In the genomic region with DNA sequence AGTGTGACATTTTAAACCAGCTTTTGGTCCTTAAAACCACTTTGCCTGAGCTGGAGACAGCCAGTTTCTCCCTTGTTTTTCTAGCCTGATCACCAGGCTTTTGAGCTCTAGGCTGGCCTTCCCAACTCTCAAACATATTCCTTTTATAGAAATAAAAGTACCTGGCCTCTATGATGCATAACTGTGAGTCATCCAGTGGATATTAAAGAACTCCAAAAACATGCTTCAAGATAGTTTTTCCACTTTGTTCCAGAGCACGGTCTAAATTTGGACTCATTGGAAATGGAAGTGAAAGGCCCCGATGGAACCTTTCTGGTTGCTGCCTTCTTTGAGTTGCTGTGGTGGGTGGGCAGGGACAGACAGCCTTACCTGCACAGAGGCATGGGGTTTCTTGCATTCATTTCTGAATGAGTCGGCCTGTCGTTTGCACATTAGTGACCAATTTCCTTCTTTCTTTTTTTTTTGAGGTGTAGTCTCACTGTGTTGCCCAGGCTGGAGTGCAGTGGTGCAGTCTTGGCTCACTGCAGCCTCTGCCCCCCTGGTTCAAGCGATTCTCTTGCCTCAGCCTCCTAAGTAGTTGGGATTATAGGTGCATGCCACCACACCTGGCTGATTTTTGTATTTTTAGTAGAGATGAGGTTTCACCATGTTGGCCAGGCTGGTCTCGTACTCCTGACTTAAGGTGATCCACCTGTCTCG, we compare ENCODE assay signal across 10 cellular contexts. TPM values are rescaled to one million over a fixed set of nuclear protein-coding genes. Genes with fewer than 3 reads are reported as not detected.
DNase-seq lines count a peak whose midpoint lies in the region; ATAC-seq and TF ChIP-seq lines count a peak whose summit lies in the region.
"Had no signal": no experiment of that assay in that cellular context is flagged by ENCODE, and none has a peak within 500 bp of the region (broad histone marks: within the 10 kb centered on the region; RNA-seq: fewer than 3 reads in every experiment).

No MANE protein-coding gene starts in this region.

- DNase-seq in EL: peak; percentile 75
- DNase-seq in RWPE1 (ENCODE audit: low spot score): peak; percentile 69
- DNase-seq in fibroblast of lung (ENCODE audit: low read depth in 2 of 2): peak; percentile 84 to 89
- no peak for DNase-seq in gastrocnemius medialis
- no peak for DNase-seq in hypothalamus (lab: John Stamatoyannopoulos, UW)
- DNase-seq in activated CD4-positive, alpha-beta T cell treated with anti-CD3 and anti-CD28 coated beads, Interleukin-2, amount 10 ng/mL, durations not matched to agents 24 days and 14 days: no peak
- no peak for DNase-seq in COR-L47 (lab: John Stamatoyannopoulos, UW)
- DNase-seq: activated CD8-positive, alpha-beta memory T cell treated with anti-CD3 and anti-CD28 coated beads for 24 hours; stimulated activated CD4-positive, alpha-beta T cell treated with anti-CD3 and anti-CD28 coated beads, Interleukin-2, amount 100 ng/mL, for 48 hours had no signal

- H3K4me3 ChIP-seq in fibroblast of lung (replicated peaks in 1 of 4; ENCODE audit: control extremely low read depth in 1 of 4, insufficient read depth in 1 of 4, low read depth in 3 of 4, low read length in 4 of 4) (peak overlapping the region in 2 of 4 experiments; percentile 2 to 3), gastrocnemius medialis (no peak overlapping the region)

- no peaks in the 10 kb centered on the region for H3K4me1 Mint-ChIP-seq in activated CD4-positive, alpha-beta T cell treated with anti-CD3 and anti-CD28 coated beads, Interleukin-2, amount 10 ng/mL, durations not matched to agents 24 days and 14 days

- TF ChIP-seq CTCF in RWPE1 (conservative IDR thresholded peaks at IDR 0.05; ENCODE audit: low read depth) (no peak), fibroblast of lung (conservative IDR thresholded peaks at IDR 0.05 in 1 of 2, IDR thresholded peaks at IDR 0.05 in 1 of 2; ENCODE audit: low read depth in 1 of 2, low read length in 2 of 2) (no peak), gastrocnemius medialis (IDR thresholded peaks at IDR 0.05 in 4 of 5, conservative IDR thresholded peaks at IDR 0.05 in 1 of 5) (no peak)

- H3K36me3 ChIP-seq in fibroblast of lung (ENCODE audit: control insufficient read depth, insufficient read depth, low read length) (no peaks in the 10 kb centered on the region), gastrocnemius medialis (no peaks in the 10 kb centered on the region)

- H3K27ac ChIP-seq in RWPE1 (peak overlapping the region; percentile 96), fibroblast of lung (ENCODE audit: insufficient read depth, low read length) (peak overlapping the region; percentile 86), gastrocnemius medialis (peak overlapping the region; percentile 60 to 74 (median 71))

- peaks cover 3% of the 10 kb centered on the region for H3K27me3 Mint-ChIP-seq in activated CD4-positive, alpha-beta T cell treated with anti-CD3 and anti-CD28 coated beads, Interleukin-2, amount 10 ng/mL, durations not matched to agents 24 days and 14 days

- no peak for TF ChIP-seq POLR2A in gastrocnemius medialis (IDR thresholded peaks at IDR 0.05)

- no peaks in the 10 kb centered on the region for H3K36me3 Mint-ChIP-seq in activated CD4-positive, alpha-beta T cell treated with anti-CD3 and anti-CD28 coated beads, Interleukin-2, amount 10 ng/mL, durations not matched to agents 24 days and 14 days (ENCODE audit: low read depth)

- ATAC-seq in gastrocnemius medialis: no peak
- no peak for ATAC-seq in HG02852 (IDR thresholded peaks at IDR 0.05; ENCODE audit: unreplicated experiment)

- H4K20me1 ChIP-seq in fibroblast of lung (ENCODE audit: control insufficient read depth, extremely low read depth, insufficient read depth, low read length): no peaks in the 10 kb centered on the region

- intact Hi-C loops in gastrocnemius medialis (cut with DNase I; ENCODE audit: low total_unique reads): no loop called here
- intact Hi-C loops in activated CD4-positive, alpha-beta T cell treated with anti-CD3 and anti-CD28 coated beads, Interleukin-2, amount 10 ng/mL, durations not matched to agents 24 days and 14 days (cut with micrococcal nuclease): no loop called here

- in situ Hi-C loops in gastrocnemius medialis (cut with MboI; ENCODE audit: low sequenced_read_pairs in 4 of 4): no loop called here

- peak overlapping the region; percentile 72 for H3K4me2 ChIP-seq in fibroblast of lung (ENCODE audit: extremely low read depth, insufficient read depth, low read length)

- CTCF ChIA-PET in RWPE1 (lab: Yijun Ruan, JAX): no interaction called here

- no peaks in the 10 kb centered on the region for H3K27me3 ChIP-seq in fibroblast of lung (ENCODE audit: control insufficient read depth, insufficient read depth, low read length)
- H3K27me3 ChIP-seq in gastrocnemius medialis: no peaks in the 10 kb centered on the region

- POLR2A ChIA-PET in RWPE1 (lab: Yijun Ruan, JAX; ENCODE audit: low non-redundant PET): interaction anchor here (0.8 kb wide), 1 partner anchor 78 kb away, joined by 3 read pairs; no protein-coding TSS in a partner anchor

- H3K9me3 Mint-ChIP-seq in activated CD4-positive, alpha-beta T cell treated with anti-CD3 and anti-CD28 coated beads, Interleukin-2, amount 10 ng/mL, durations not matched to agents 24 days and 14 days: no peaks in the 10 kb centered on the region

- H3K9ac ChIP-seq in fibroblast of lung (ENCODE audit: insufficient read depth, low read length): no peak overlapping the region

- H3K4me1 ChIP-seq in fibroblast of lung (ENCODE audit: control insufficient read depth, extremely low read depth, insufficient read depth, low read length) (peaks cover 71% of the 10 kb centered on the region), gastrocnemius medialis (peaks cover 75 to 85% of the 10 kb centered on the region in 2 donors)

- H3K9me3 ChIP-seq in fibroblast of lung (ENCODE audit: control insufficient read depth, insufficient read depth, low read depth, low read length) (no peaks in the 10 kb centered on the region), gastrocnemius medialis (no peaks in the 10 kb centered on the region)

- peaks cover 94% of the 10 kb centered on the region for H3K79me2 ChIP-seq in fibroblast of lung (ENCODE audit: control insufficient read depth, insufficient read depth, low read length)

- no peak overlapping the region for H3K4me3 Mint-ChIP-seq in activated CD4-positive, alpha-beta T cell treated with anti-CD3 and anti-CD28 coated beads, Interleukin-2, amount 10 ng/mL, durations not matched to agents 24 days and 14 days

- H3K27ac Mint-ChIP-seq in activated CD4-positive, alpha-beta T cell treated with anti-CD3 and anti-CD28 coated beads, Interleukin-2, amount 10 ng/mL, durations not matched to agents 24 days and 14 days: no peak overlapping the region

- no peak overlapping the region for H2AFZ ChIP-seq in fibroblast of lung (ENCODE audit: low read length)

RNA-seq across cellular contexts. Expression of gene TRIO, which starts 43.1 kb away (rescaled TPM):
- total RNA-seq in fibroblast of lung (139 and 281 TPM in 2 replicates), gastrocnemius medialis (10 to 100 TPM; 31.5 to 57.5 (median 50.4) TPM)
- 120 and 134 TPM in 2 replicates for polyA plus RNA-seq in fibroblast of lung
- 77.4 and 100 TPM in 2 replicates for polyA plus RNA-seq in fibroblast of lung (2012)
- 721 and 815 TPM in 2 replicates for polyA minus RNA-seq in fibroblast of lung (ENCODE audit: low replicate concordance)
- 8.7 and 14.0 TPM in 2 replicates for total RNA-seq in activated CD4-positive, alpha-beta T cell treated with anti-CD3 and anti-CD28 coated beads, Interleukin-2, amount 10 ng/mL, durations not matched to agents 24 days and 14 days

Comparison
In these comparisons a context has a peak if more than half of its experiments do, and no peak if none do; other contexts are left out.
1. DNase-seq: peak in EL (single experiment), RWPE1 (single experiment) and fibroblast of lung (2 of 2); none in gastrocnemius medialis (0 of 2), hypothalamus (0 of 51), activated CD4-positive, alpha-beta T cell treated with anti-CD3 and anti-CD28 coated beads, Interleukin-2, amount 10 ng/mL, durations not matched to agents 24 days and 14 days (single experiment) and COR-L47 (single experiment).
2. Peak in every context shown above with its lines, with median percentiles within 50 percentile points of each other: H3K27ac ChIP-seq.